In the genomic region with DNA sequence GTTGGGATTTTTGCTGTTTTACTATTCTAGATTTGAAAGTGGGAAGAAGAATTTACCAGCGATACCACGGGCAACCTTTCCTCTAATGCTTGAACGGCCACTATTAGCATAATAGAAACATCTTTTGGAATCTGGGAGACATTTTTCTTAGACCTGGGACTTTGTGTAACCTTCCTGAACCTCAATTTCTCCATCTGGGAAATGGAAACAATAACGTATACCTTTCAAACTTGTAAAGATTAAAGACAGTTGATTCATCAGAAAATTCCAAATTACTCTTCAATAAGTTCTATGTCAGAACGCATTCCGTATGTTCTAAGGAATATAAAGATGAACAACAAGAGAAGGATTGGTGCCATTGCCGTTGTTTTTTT, we compare ENCODE assay signal across 10 cellular contexts. TPM values are rescaled to one million over a fixed set of nuclear protein-coding genes. Genes with fewer than 3 reads are reported as not detected.
DNase-seq lines count a peak whose midpoint lies in the region; ATAC-seq and TF ChIP-seq lines count a peak whose summit lies in the region.
"Had no signal": no experiment of that assay in that cellular context is flagged by ENCODE, and none has a peak within 500 bp of the region (broad histone marks: within the 10 kb centered on the region; RNA-seq: fewer than 3 reads in every experiment).

No MANE protein-coding gene starts in this region.

- H3K27me3 Mint-ChIP-seq in activated T-cell treated with anti-CD3 and anti-CD28 coated beads, Interleukin-2, amount 50 U/mL, for 24 hours: peaks cover 4% of the 10 kb centered on the region

- TF ChIP-seq POLR2A in body of pancreas (IDR thresholded peaks at IDR 0.05) (no peak), thyroid gland (IDR thresholded peaks at IDR 0.05) (no peak)

- TF ChIP-seq CTCF in body of pancreas (IDR thresholded peaks at IDR 0.05): no peak
- no peak for TF ChIP-seq CTCF in lower lobe of right lung (IDR thresholded peaks at IDR 0.05)
- no peak for TF ChIP-seq CTCF in thyroid gland (IDR thresholded peaks at IDR 0.05)

- no peaks in the 10 kb centered on the region for H3K9me3 ChIP-seq in body of pancreas
- no peaks in the 10 kb centered on the region for H3K9me3 ChIP-seq in lower lobe of right lung
- no peaks in the 10 kb centered on the region for H3K9me3 ChIP-seq in thyroid gland
- no peaks in the 10 kb centered on the region for H3K9me3 ChIP-seq in HAP-1
- H3K9me3 ChIP-seq: SJSA1 had no signal

- H3K9me3 Mint-ChIP-seq in activated T-cell treated with anti-CD3 and anti-CD28 coated beads, Interleukin-2, amount 50 U/mL, for 24 hours: peaks cover 4% of the 10 kb centered on the region

- 54 to 55% methylated on average over 7 of the region's 7 CpGs for WGBS in body of pancreas, 2 donors
- WGBS in thyroid gland, 2 donors: 55 to 57% methylated on average over 7 of the region's 7 CpGs

- H3K4me1 ChIP-seq in body of pancreas: peaks cover 11% of the 10 kb centered on the region
- peaks cover 6% of the 10 kb centered on the region for H3K4me1 ChIP-seq in lower lobe of right lung
- H3K4me1 ChIP-seq in thyroid gland: peaks cover 0 to 3% of the 10 kb centered on the region in 2 donors
- no peaks in the 10 kb centered on the region for H3K4me1 ChIP-seq in HAP-1
- H3K4me1 ChIP-seq: SJSA1 had no signal

- peak overlapping the region; percentile 79 to 97 (median 94) for H3K27ac ChIP-seq in body of pancreas
- peak overlapping the region; percentile 96 for H3K27ac ChIP-seq in lower lobe of right lung
- peak overlapping the region; percentile 94 to 97 (median 96) for H3K27ac ChIP-seq in thyroid gland
- H3K27ac ChIP-seq: C4-2B, SJSA1 had no signal

- H3K4me3 ChIP-seq in body of pancreas: peak overlapping the region; percentile 26 to 39
- H3K4me3 ChIP-seq in lower lobe of right lung: peak overlapping the region; percentile 72
- H3K4me3 ChIP-seq in thyroid gland (replicated peaks in 1 of 3): peak overlapping the region; percentile 49 to 57 (median 53)
- no peak overlapping the region for H3K4me3 ChIP-seq in HAP-1
- H3K4me3 ChIP-seq: SJSA1 had no signal

- no peaks in the 10 kb centered on the region for H3K36me3 Mint-ChIP-seq in activated T-cell treated with anti-CD3 and anti-CD28 coated beads, Interleukin-2, amount 50 U/mL, for 24 hours (ENCODE audit: low read depth)

- peaks cover 17% of the 10 kb centered on the region for H3K4me1 Mint-ChIP-seq in activated T-cell treated with anti-CD3 and anti-CD28 coated beads, Interleukin-2, amount 50 U/mL, for 24 hours (ENCODE audit: low read depth)

- intact Hi-C loops in body of pancreas (cut with DNase I) (no loop called here), lower lobe of right lung (cut with DNase I) (no loop called here), thyroid gland (cut with DNase I) (no loop called here)

- H3K36me3 ChIP-seq in body of pancreas (replicated peaks in 1 of 2; ENCODE audit: insufficient read depth in 1 of 2, low read depth in 2 of 2) (no peaks in the 10 kb centered on the region), lower lobe of right lung (no peaks in the 10 kb centered on the region), thyroid gland (no peaks in the 10 kb centered on the region), HAP-1 (replicated peaks) (no peaks in the 10 kb centered on the region)
- H3K36me3 ChIP-seq: SJSA1 had no signal

- no peaks in the 10 kb centered on the region for H3K27me3 ChIP-seq in body of pancreas
- no peaks in the 10 kb centered on the region for H3K27me3 ChIP-seq in lower lobe of right lung (ENCODE audit: low read depth)
- H3K27me3 ChIP-seq in thyroid gland: no peaks in the 10 kb centered on the region
- no peaks in the 10 kb centered on the region for H3K27me3 ChIP-seq in HAP-1 (ENCODE audit: low read depth)
- H3K27me3 ChIP-seq: SJSA1 had no signal

- DNase-seq in activated T-cell treated with anti-CD3 and anti-CD28 coated beads, Interleukin-2, amount 50 U/mL, for 24 hours: no peak
- DNase-seq in activated T-cell treated with anti-CD3 and anti-CD28 coated beads for 4 hours: no peak
- DNase-seq in body of pancreas: no peak
- no peak for DNase-seq in lower lobe of right lung
- DNase-seq in thyroid gland: no peak
- no peak for DNase-seq in dedifferentiated amniotic fluid mesenchymal stem cell (ENCODE audit: extremely low spot score)
- DNase-seq in HAP-1 (ENCODE audit: low spot score in 2 of 2): no peak

- H3K4me3 Mint-ChIP-seq in activated T-cell treated with anti-CD3 and anti-CD28 coated beads, Interleukin-2, amount 50 U/mL, for 24 hours: peak overlapping the region; percentile 80

- peak overlapping the region; percentile 92 for H3K27ac Mint-ChIP-seq in activated T-cell treated with anti-CD3 and anti-CD28 coated beads, Interleukin-2, amount 50 U/mL, for 24 hours

- in situ Hi-C loops in HAP-1 (cut with MboI; ENCODE audit: low sequenced_read_pairs): no loop called here

- no peak for ATAC-seq in body of pancreas
- ATAC-seq in lower lobe of right lung: no peak
- no peak for ATAC-seq in GM21447 (IDR thresholded peaks at IDR 0.05; ENCODE audit: unreplicated experiment)

RNA-seq across cellular contexts. Expression of gene RNLS, which starts 0.5 kb away (rescaled TPM):
- 10 to 100 TPM in 1 of 2 donors, 1 to 10 TPM in 1; 7.9 to 26.5 TPM for total RNA-seq in body of pancreas
- total RNA-seq in lower lobe of right lung: 9.6 TPM
- total RNA-seq in thyroid gland: 10 to 100 TPM; 10.6 to 38.7 (median 28.2) TPM
- total RNA-seq: SJSA1 had no signal

RNA-seq across cellular contexts. Expression of gene LIPJ, which starts 3.0 kb away (rescaled TPM):
- under 1 TPM in 1 of 2 donors, not detected in 1; 0.99 TPM for total RNA-seq in body of pancreas
- 0.09 TPM for total RNA-seq in lower lobe of right lung
- 1 to 10 TPM in 2 of 4 donors, under 1 TPM in 1, not detected in 1; 0.83 to 3.4 (median 2.3) TPM for total RNA-seq in thyroid gland
- total RNA-seq: SJSA1 had no signal
